ENCODE assay signal across 23 cellular contexts in the genomic region with DNA sequence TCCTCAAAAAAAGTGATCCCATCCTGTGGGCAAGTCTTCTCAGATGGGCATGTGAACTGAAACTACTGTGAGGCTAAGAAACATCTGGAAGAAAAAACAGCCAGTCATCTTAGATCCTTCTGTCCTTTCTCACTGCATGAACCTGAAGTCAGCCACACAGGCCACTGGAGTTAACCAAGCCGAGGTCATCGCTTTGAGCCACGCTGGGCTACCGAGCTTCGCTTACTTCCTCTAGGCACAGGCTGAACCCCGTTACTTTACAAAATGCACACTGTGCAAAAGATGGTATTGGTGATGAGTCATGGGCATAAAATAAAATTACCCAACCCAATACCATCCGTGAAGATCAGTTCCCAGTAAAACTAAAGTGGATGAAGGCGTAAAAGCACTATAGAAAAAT.
"Had no signal": no experiment of that assay in that cellular context is flagged by ENCODE, and none has a peak within 500 bp of the region (broad histone marks: within the 10 kb centered on the region; RNA-seq: fewer than 3 reads in every experiment).

No MANE protein-coding gene starts in this region.

- H3K27ac Mint-ChIP-seq: activated CD4-positive, alpha-beta memory T cell treated with anti-CD3 and anti-CD28 coated beads, Interleukin-2, amount 10 ng/mL, durations not matched to agents 7 days and 5 days; activated CD4-positive, alpha-beta T cell treated with anti-CD3 and anti-CD28 coated beads for 36 hours; activated naive CD8-positive, alpha-beta T cell treated with anti-CD3 and anti-CD28 coated beads, Interleukin-2, amount 10 ng/mL, durations not matched to agents 7 days and 5 days; T-cell had no signal

- H3K9me3 ChIP-seq: adrenal gland had no signal

- H3K27ac ChIP-seq: adrenal gland, SK-N-MC, WERI-Rb-1 had no signal

- DNase-seq: activated CD4-positive, alpha-beta memory T cell treated with anti-CD3 and anti-CD28 coated beads, Interleukin-2, amount 10 ng/mL, durations not matched to agents 7 days and 5 days; activated CD4-positive, alpha-beta T cell treated with anti-CD3 and anti-CD28 coated beads for 36 hours; activated CD4-positive, alpha-beta T cell treated with anti-CD3 and anti-CD28 coated beads, Interleukin-2, amount 50 U/mL, for 1 hour; activated CD8-positive, alpha-beta memory T cell treated with anti-CD3 and anti-CD28 coated beads, Interleukin-2, amount 50 U/mL, for 48 hours; activated naive CD4-positive, alpha-beta T cell treated with anti-CD3 and anti-CD28 coated beads, Interleukin-2, amount 50 U/mL, for 16 hours; activated naive CD8-positive, alpha-beta T cell treated with anti-CD3 and anti-CD28 coated beads, Interleukin-2, amount 10 ng/mL, durations not matched to agents 7 days and 5 days; activated T-cell treated with anti-CD3 and anti-CD28 coated beads, Interleukin-2, amount 50 U/mL, for 1 hour; anterior cingulate cortex; cerebellar nuclear complex; Karpas-422; NCI-H1092; NCI-H1417 treated with DMSO at 0.1 percent for 48 hours; NCI-H1694; NCI-H2029; NCI-H2107; NCI-H2171 treated with DMSO at 0.1 percent for 48 hours; NCI-H226; NCI-H526; NCI-H774; T-cell; WERI-Rb-1 had no signal

- H3K9me3 Mint-ChIP-seq: activated CD4-positive, alpha-beta memory T cell treated with anti-CD3 and anti-CD28 coated beads, Interleukin-2, amount 10 ng/mL, durations not matched to agents 7 days and 5 days; activated naive CD8-positive, alpha-beta T cell treated with anti-CD3 and anti-CD28 coated beads, Interleukin-2, amount 10 ng/mL, durations not matched to agents 7 days and 5 days; T-cell had no signal

- H3K4me3 Mint-ChIP-seq: activated CD4-positive, alpha-beta memory T cell treated with anti-CD3 and anti-CD28 coated beads, Interleukin-2, amount 10 ng/mL, durations not matched to agents 7 days and 5 days; activated CD4-positive, alpha-beta T cell treated with anti-CD3 and anti-CD28 coated beads for 36 hours; activated naive CD8-positive, alpha-beta T cell treated with anti-CD3 and anti-CD28 coated beads, Interleukin-2, amount 10 ng/mL, durations not matched to agents 7 days and 5 days; T-cell had no signal

- H3K4me1 ChIP-seq: adrenal gland had no signal

- ATAC-seq: activated CD4-positive, alpha-beta T cell treated with anti-CD3 and anti-CD28 coated beads for 36 hours; T-cell had no signal

- H3K36me3 ChIP-seq: adrenal gland, WERI-Rb-1 had no signal

- H3K27me3 ChIP-seq: adrenal gland had no signal

- H3K27me3 Mint-ChIP-seq: activated CD4-positive, alpha-beta memory T cell treated with anti-CD3 and anti-CD28 coated beads, Interleukin-2, amount 10 ng/mL, durations not matched to agents 7 days and 5 days; activated CD4-positive, alpha-beta T cell treated with anti-CD3 and anti-CD28 coated beads for 36 hours; activated naive CD8-positive, alpha-beta T cell treated with anti-CD3 and anti-CD28 coated beads, Interleukin-2, amount 10 ng/mL, durations not matched to agents 7 days and 5 days; T-cell had no signal

- H3K4me1 Mint-ChIP-seq: T-cell had no signal

- H3K4me3 ChIP-seq: adrenal gland, SK-N-MC had no signal
